22 cellular contexts compared by ENCODE assay signal in genomic region chr2:200225943-200226342, GRCh38.
DNase-seq lines count a peak whose midpoint lies in the region; ATAC-seq and TF ChIP-seq lines count a peak whose summit lies in the region.
"Had no signal": no experiment of that assay in that cellular context is flagged by ENCODE, and none has a peak within 500 bp of the region (broad histone marks: within the 10 kb centered on the region; RNA-seq: fewer than 3 reads in every experiment).

No MANE protein-coding gene starts in this region.

- peaks cover 36% of the 10 kb centered on the region for H3K4me1 ChIP-seq in body of pancreas
- H3K4me1 ChIP-seq in vagina = peaks cover 14% of the 10 kb centered on the region
- H3K4me1 ChIP-seq: neural progenitor cell had no signal

- no peaks in the 10 kb centered on the region for H3K9me3 Mint-ChIP-seq in T-helper 2 cell treated with Interferon-gamma antibody and Interleukin-4, amounts not matched to agents 5 μg/mL and 100 μg/mL, for 36 hours
- H3K9me3 Mint-ChIP-seq: neural progenitor cell had no signal

- no peak overlapping the region for H3K27ac Mint-ChIP-seq in T-helper 2 cell treated with Interferon-gamma antibody and Interleukin-4, amounts not matched to agents 5 μg/mL and 100 μg/mL, for 36 hours
- H3K27ac Mint-ChIP-seq: B cell, immature natural killer cell, memory B cell, neural progenitor cell had no signal

- DNase-seq in body of pancreas (peak in 3 of 4 donors; percentile 21 to 40 (median 22)), fibroblast of villous mesenchyme (ENCODE audit: low read depth) (peak; percentile 29), mucosa of gallbladder (ENCODE audit: low spot score) (peak; percentile 22), vagina (ENCODE audit: extremely low spot score in 2 of 2) (no peak), NCI-H2107 (lab: John Stamatoyannopoulos, UW) (no peak), WERI-Rb-1 (no peak)
- no peak for DNase-seq in T-helper 2 cell treated with Interferon-gamma antibody and Interleukin-4, amounts not matched to agents 5 μg/mL and 100 μg/mL, for 36 hours (ENCODE audit: low spot score)
- DNase-seq: activated gamma-delta T cell; amniotic stem cell; central memory CD4-positive, alpha-beta T cell; COR-L47; effector CD4-positive, alpha-beta T cell; esophagus squamous epithelium; immature natural killer cell; Karpas-422; NCI-H1092 treated with DMSO at 0.1 percent for 48 hours; NCI-H2081 treated with DMSO at 0.1 percent for 48 hours; psoas muscle had no signal

- no peak for TF ChIP-seq CTCF in body of pancreas (IDR thresholded peaks at IDR 0.05)
- no peak for TF ChIP-seq CTCF in fibroblast of villous mesenchyme (IDR thresholded peaks at IDR 0.05; ENCODE audit: insufficient read depth, low read depth, low read length)
- no peak for TF ChIP-seq CTCF in vagina (IDR thresholded peaks at IDR 0.05)
- no peak for TF ChIP-seq CTCF in WERI-Rb-1 (IDR thresholded peaks at IDR 0.05; ENCODE audit: low read depth, low read length)

- intact Hi-C loops in body of pancreas (cut with DNase I) (no loop called here), vagina (cut with DNase I) (no loop called here)

- H3K36me3 ChIP-seq in body of pancreas (replicated peaks in 1 of 2; ENCODE audit: insufficient read depth in 1 of 2, low read depth in 2 of 2) = no peaks in the 10 kb centered on the region
- H3K36me3 ChIP-seq in vagina = no peaks in the 10 kb centered on the region
- H3K36me3 ChIP-seq in WERI-Rb-1 = no peaks in the 10 kb centered on the region
- H3K36me3 ChIP-seq: esophagus squamous epithelium, neural progenitor cell, tibial artery had no signal

- H3K4me3 Mint-ChIP-seq in T-helper 2 cell treated with Interferon-gamma antibody and Interleukin-4, amounts not matched to agents 5 μg/mL and 100 μg/mL, for 36 hours = no peak overlapping the region
- H3K4me3 Mint-ChIP-seq: B cell, immature natural killer cell, memory B cell, neural progenitor cell had no signal

- TF ChIP-seq POLR2A in body of pancreas (IDR thresholded peaks at IDR 0.05) = no peak
- TF ChIP-seq POLR2A in vagina (IDR thresholded peaks at IDR 0.05) = no peak

- H3K27ac ChIP-seq in body of pancreas (peak overlapping the region in 3 of 4 donors; percentile 26 to 48 (median 31)), vagina (peak overlapping the region; percentile 42), WERI-Rb-1 (no peak overlapping the region)
- H3K27ac ChIP-seq: esophagus squamous epithelium, neural progenitor cell, psoas muscle, tibial artery had no signal

- no peaks in the 10 kb centered on the region for H3K36me3 Mint-ChIP-seq in T-helper 2 cell treated with Interferon-gamma antibody and Interleukin-4, amounts not matched to agents 5 μg/mL and 100 μg/mL, for 36 hours (ENCODE audit: low read depth)
- H3K36me3 Mint-ChIP-seq: immature natural killer cell, memory B cell, neural progenitor cell had no signal

- no peaks in the 10 kb centered on the region for H3K4me1 Mint-ChIP-seq in T-helper 2 cell treated with Interferon-gamma antibody and Interleukin-4, amounts not matched to agents 5 μg/mL and 100 μg/mL, for 36 hours (ENCODE audit: low read depth)
- H3K4me1 Mint-ChIP-seq: B cell, immature natural killer cell, memory B cell had no signal

- H3K4me3 ChIP-seq in body of pancreas = no peak overlapping the region
- H3K4me3 ChIP-seq in fibroblast of villous mesenchyme (ENCODE audit: low read depth, low read length) = no peak overlapping the region
- no peak overlapping the region for H3K4me3 ChIP-seq in vagina
- H3K4me3 ChIP-seq in WERI-Rb-1 (ENCODE audit: low read depth, low read length) = no peak overlapping the region
- H3K4me3 ChIP-seq: esophagus squamous epithelium, neural progenitor cell, psoas muscle, tibial artery had no signal

- ATAC-seq in body of pancreas = no peak

- no peaks in the 10 kb centered on the region for H3K27me3 ChIP-seq in body of pancreas
- H3K27me3 ChIP-seq in vagina = no peaks in the 10 kb centered on the region
- no peaks in the 10 kb centered on the region for H3K27me3 ChIP-seq in WERI-Rb-1 (ENCODE audit: insufficient read depth, low read depth, severe bottlenecking)
- H3K27me3 ChIP-seq: esophagus squamous epithelium, neural progenitor cell, tibial artery had no signal

- H3K9me3 ChIP-seq in body of pancreas = no peaks in the 10 kb centered on the region
- no peaks in the 10 kb centered on the region for H3K9me3 ChIP-seq in vagina
- H3K9me3 ChIP-seq in WERI-Rb-1 (ENCODE audit: severe bottlenecking) = no peaks in the 10 kb centered on the region
- H3K9me3 ChIP-seq: esophagus squamous epithelium, psoas muscle, tibial artery had no signal

- 40 to 61% methylated on average over 5 of the region's 5 CpGs for WGBS in body of pancreas, 2 donors

- H3K27me3 Mint-ChIP-seq in T-helper 2 cell treated with Interferon-gamma antibody and Interleukin-4, amounts not matched to agents 5 μg/mL and 100 μg/mL, for 36 hours (ENCODE audit: low read depth) = peaks cover 36% of the 10 kb centered on the region

Comparison
In these comparisons a context has a peak if more than half of its experiments do, and no peak if none do; other contexts are left out.
1. DNase-seq: peak in body of pancreas (3 of 4), fibroblast of villous mesenchyme (single experiment) and mucosa of gallbladder (single experiment); none in vagina (0 of 2), NCI-H2107 (single experiment), T-helper 2 cell treated with Interferon-gamma antibody and Interleukin-4, amounts not matched to agents 5 μg/mL and 100 μg/mL, for 36 hours (single experiment) and WERI-Rb-1 (single experiment).